8 cellular contexts compared by ENCODE assay signal in genomic region chr16:2969545-2970521, GRCh38. TPM values are rescaled to one million over a fixed set of nuclear protein-coding genes. Genes with fewer than 3 reads are reported as not detected.
DNase-seq lines count a peak whose midpoint lies in the region; ATAC-seq and TF ChIP-seq lines count a peak whose summit lies in the region.

No MANE protein-coding gene starts in this region.

- POLR2A ChIA-PET in Panc1 (lab: Charles Lee), result no interaction called here

- H3K27ac ChIP-seq in Panc1 (ENCODE audit: low read length), result peak overlapping the region; percentile 85
- H3K27ac ChIP-seq in substantia nigra (ENCODE audit: low read depth, low read length, poor library complexity, severe bottlenecking), result peak overlapping the region; percentile 97

- peak overlapping the region; percentile 67 for H3K4me3 Mint-ChIP-seq in natural killer cell treated with Interleukin-12 subunit alpha and Interleukin-12 subunit beta and Interleukin-15 and Interleukin-18, amount 100 ng/mL, for 72 hours

- peak; percentile 27 for ATAC-seq in GM18505 (IDR thresholded peaks at IDR 0.05; ENCODE audit: unreplicated experiment)
- peak; percentile 37 for ATAC-seq in HG03460 (IDR thresholded peaks at IDR 0.05; ENCODE audit: unreplicated experiment)
- ATAC-seq in Panc1, result peak; percentile 55
- ATAC-seq in natural killer cell treated with Interleukin-12 subunit alpha and Interleukin-12 subunit beta and Interleukin-15 and Interleukin-18, amount 100 ng/mL, for 72 hours, result peak; percentile 62 to 73

- peaks cover 5% of the 10 kb centered on the region in 2 donors for H3K27me3 Mint-ChIP-seq in natural killer cell treated with Interleukin-12 subunit alpha and Interleukin-12 subunit beta and Interleukin-15 and Interleukin-18, amount 100 ng/mL, for 72 hours

- DNase-seq in ACHN (peak; percentile 84), Panc1 (ENCODE audit: low read depth, low spot score) (no peak), activated T-helper 1 cell treated with Interleukin-2 at 50 U/mL for 16 hours (ENCODE audit: low read depth) (peak; percentile 48), fibroblast of pulmonary artery (ENCODE audit: low read depth) (peak; percentile 23), substantia nigra (lab: John Stamatoyannopoulos, UW) (peak in 46 of 49 donors; percentile 28 to 81 (median 56))
- no peak for DNase-seq in natural killer cell treated with Interleukin-12 subunit alpha and Interleukin-12 subunit beta and Interleukin-15 and Interleukin-18, amount 100 ng/mL, for 72 hours (ENCODE audit: low spot score)

- peaks cover 48% of the 10 kb centered on the region for H3K4me1 ChIP-seq in Panc1 (ENCODE audit: control insufficient read depth, insufficient read depth, low read length)

- TF ChIP-seq POLR2A in GM18505 (IDR thresholded peaks at IDR 0.05; ENCODE audit: borderline replicate concordance, extremely low read depth, insufficient read depth, insufficient read length), result peak; percentile 57

- in situ Hi-C loops in ACHN (cut with HindIII; ENCODE audit: low pct_ligation_motif_present, low pct_unique_long_range_greater_than_20kb, low sequenced_read_pairs), result no loop called here
- in situ Hi-C loops in Panc1 (cut with HindIII; ENCODE audit: low pct_unique_long_range_greater_than_20kb, low sequenced_read_pairs), result no loop called here

- no peaks in the 10 kb centered on the region for H3K36me3 ChIP-seq in Panc1 (ENCODE audit: control insufficient read depth, insufficient read depth, low read length)

- H3K27me3 ChIP-seq in Panc1 (ENCODE audit: control insufficient read depth, insufficient read depth, low read length), result no peaks in the 10 kb centered on the region

- H3K9me3 Mint-ChIP-seq in natural killer cell treated with Interleukin-12 subunit alpha and Interleukin-12 subunit beta and Interleukin-15 and Interleukin-18, amount 100 ng/mL, for 72 hours, result no peaks in the 10 kb centered on the region

- no peaks in the 10 kb centered on the region for H3K9me3 ChIP-seq in Panc1 (ENCODE audit: control insufficient read depth, insufficient read depth, low read depth, low read length)

- H3K36me3 Mint-ChIP-seq in natural killer cell treated with Interleukin-12 subunit alpha and Interleukin-12 subunit beta and Interleukin-15 and Interleukin-18, amount 100 ng/mL, for 72 hours, result no peaks in the 10 kb centered on the region

- no peak overlapping the region for H3K27ac Mint-ChIP-seq in natural killer cell treated with Interleukin-12 subunit alpha and Interleukin-12 subunit beta and Interleukin-15 and Interleukin-18, amount 100 ng/mL, for 72 hours

- H3K4me3 ChIP-seq in Panc1 (ENCODE audit: low read depth in 2 of 2, low read length in 2 of 2) (peak overlapping the region; percentile 69 to 70), fibroblast of pulmonary artery (replicated peaks; ENCODE audit: low read depth, low read length) (peak overlapping the region; percentile 55)

- peak; percentile 85 for TF ChIP-seq CTCF in Panc1 (IDR thresholded peaks at IDR 0.05)
- TF ChIP-seq CTCF in fibroblast of pulmonary artery (IDR thresholded peaks at IDR 0.05; ENCODE audit: low read length, missing control alignments), result peak; percentile 26

- intact Hi-C loops in Panc1 (cut with micrococcal nuclease; ENCODE audit: unreplicated experiment), result no loop called here

- no TSS peak for BruUV-seq in Panc1 (replicated peaks; lab: Mats Ljungman, UMichigan)

- CTCF ChIA-PET in Panc1 (lab: Charles Lee), result interaction anchor here (0.6 kb wide), 4 partner anchors 8 to 320 kb away, joined by 4 to 9 read pairs (median 6); no protein-coding TSS in a partner anchor

- H3K4me1 Mint-ChIP-seq in natural killer cell treated with Interleukin-12 subunit alpha and Interleukin-12 subunit beta and Interleukin-15 and Interleukin-18, amount 100 ng/mL, for 72 hours (ENCODE audit: low read depth in 2 of 2), result peaks cover 14 to 26% of the 10 kb centered on the region in 2 donors

RNA-seq across cellular contexts. Expression of gene PAQR4, which starts 0.7 kb away (rescaled TPM):
- total RNA-seq in Panc1 (2021; ENCODE audit: unreplicated experiment), result 51.8 TPM
- 52.6 TPM for polyA plus RNA-seq in Panc1 (2012; ENCODE audit: insufficient read length)
- 10 to 100 TPM; 19.7 to 39.1 TPM for total RNA-seq in natural killer cell treated with Interleukin-12 subunit alpha and Interleukin-12 subunit beta and Interleukin-15 and Interleukin-18, amount 100 ng/mL, for 72 hours

RNA-seq across cellular contexts. Expression of gene KREMEN2, which starts 5.8 kb away (rescaled TPM):
- 10.8 TPM for total RNA-seq in Panc1 (2021; ENCODE audit: unreplicated experiment)
- polyA plus RNA-seq in Panc1 (2012; ENCODE audit: insufficient read length), result 12.1 TPM
- not detected for total RNA-seq in natural killer cell treated with Interleukin-12 subunit alpha and Interleukin-12 subunit beta and Interleukin-15 and Interleukin-18, amount 100 ng/mL, for 72 hours

RNA-seq across cellular contexts. Expression of gene PKMYT1, which starts 10.4 kb away (rescaled TPM):
- 105 TPM for total RNA-seq in Panc1 (2021; ENCODE audit: unreplicated experiment)
- 58.1 TPM for polyA plus RNA-seq in Panc1 (2012; ENCODE audit: insufficient read length)
- 100 to 1,000 TPM in 1 of 2 donors, 10 to 100 TPM in 1; 76.4 to 251 TPM for total RNA-seq in natural killer cell treated with Interleukin-12 subunit alpha and Interleukin-12 subunit beta and Interleukin-15 and Interleukin-18, amount 100 ng/mL, for 72 hours

RNA-seq across cellular contexts. Expression of gene CLDN9, which starts 42.9 kb away (rescaled TPM):
- total RNA-seq in Panc1 (2021; ENCODE audit: unreplicated experiment), result 1.6 TPM
- 1.3 TPM for polyA plus RNA-seq in Panc1 (2012; ENCODE audit: insufficient read length)
- under 1 TPM in 1 of 2 donors, not detected in 1; 0.47 TPM for total RNA-seq in natural killer cell treated with Interleukin-12 subunit alpha and Interleukin-12 subunit beta and Interleukin-15 and Interleukin-18, amount 100 ng/mL, for 72 hours

RNA-seq across cellular contexts. Expression of gene CLDN6, which starts 48.1 kb away (rescaled TPM):
- 1.2 TPM for total RNA-seq in Panc1 (2021; ENCODE audit: unreplicated experiment)
- 1.1 TPM for polyA plus RNA-seq in Panc1 (2012; ENCODE audit: insufficient read length)
- total RNA-seq in natural killer cell treated with Interleukin-12 subunit alpha and Interleukin-12 subunit beta and Interleukin-15 and Interleukin-18, amount 100 ng/mL, for 72 hours, result not detected

Comparison
In these comparisons a context has a peak if more than half of its experiments do, and no peak if none do; other contexts are left out.
1. DNase-seq: peak in ACHN (single experiment), activated T-helper 1 cell treated with Interleukin-2 at 50 U/mL for 16 hours (single experiment), fibroblast of pulmonary artery (single experiment) and substantia nigra (46 of 49); none in Panc1 (single experiment) and natural killer cell treated with Interleukin-12 subunit alpha and Interleukin-12 subunit beta and Interleukin-15 and Interleukin-18, amount 100 ng/mL, for 72 hours (single experiment).
2. RNA of gene KREMEN2, which starts 5.8 kb away (total RNA-seq): 10.8 TPM in Panc1 (single experiment); not detected in natural killer cell treated with Interleukin-12 subunit alpha and Interleukin-12 subunit beta and Interleukin-15 and Interleukin-18, amount 100 ng/mL, for 72 hours; every median in the first group is over 10 times any median in the second.
3. Peak in every context shown above with its lines, with median percentiles within 50 percentile points of each other: ATAC-seq.